ENCODE assay signal across 24 cellular contexts in genomic region chr2:151166410-151166809, GRCh38.
"Had no signal": no experiment of that assay in that cellular context is flagged by ENCODE, and none has a peak within 500 bp of the region (broad histone marks: within the 10 kb centered on the region; RNA-seq: fewer than 3 reads in every experiment).

No MANE protein-coding gene starts in this region.

- H3K27me3 ChIP-seq: neural progenitor cell, ovary, right lobe of liver, sigmoid colon, stomach, thyroid gland, tibial nerve, upper lobe of left lung, vagina had no signal

- H3K27ac ChIP-seq: neural progenitor cell, ovary, parathyroid adenoma, psoas muscle, right lobe of liver, sigmoid colon, stomach, thoracic aorta, thyroid gland, tibial nerve, upper lobe of left lung, vagina had no signal

- ATAC-seq: natural killer cell treated with Interleukin-12 subunit alpha and Interleukin-12 subunit beta and Interleukin-15 and Interleukin-18, amount 100 ng/mL, for 72 hours; psoas muscle; right cardiac atrium; right lobe of liver; stimulated activated naive B cell treated with anti-CD40 and anti-IgM and Interleukin-4, amounts not matched to agents 10 μg/mL and 1 μg/mL and 100 μg/mL, for 72 hours had no signal

- H3K36me3 ChIP-seq: neural progenitor cell, ovary, right lobe of liver, sigmoid colon, stomach, thoracic aorta, thyroid gland, tibial nerve, upper lobe of left lung, vagina had no signal

- H3K9ac ChIP-seq: neural progenitor cell, parathyroid adenoma had no signal

- H3K4me1 ChIP-seq: parathyroid adenoma, psoas muscle, right lobe of liver, sigmoid colon, stomach, thyroid gland, tibial nerve, upper lobe of left lung, vagina had no signal

- H3K79me2 ChIP-seq: parathyroid adenoma had no signal

- H3K4me3 ChIP-seq: neural progenitor cell, ovary, psoas muscle, right lobe of liver, sigmoid colon, stomach, thoracic aorta, thyroid gland, tibial nerve, upper lobe of left lung, vagina had no signal

- H3K9me3 ChIP-seq: ovary, psoas muscle, right lobe of liver, sigmoid colon, stomach, thoracic aorta, thyroid gland, tibial nerve, upper lobe of left lung, vagina had no signal

- DNase-seq: occipital lobe; ovary; posterior cingulate gyrus; psoas muscle; right cardiac atrium; right lobe of liver; sigmoid colon; small intestine; stimulated activated CD4-positive, alpha-beta T cell treated with anti-CD3 and anti-CD28 coated beads, Interleukin-15, amount 100 ng/mL, for 24 hours; stimulated activated CD4-positive, alpha-beta T cell treated with anti-CD3 and anti-CD28 coated beads, Interleukin-2, amount 100 ng/mL, for 24 hours; stimulated activated CD4-positive, alpha-beta T cell treated with anti-CD3 and anti-CD28 coated beads, Interleukin-2, amount 100 ng/mL, for 48 hours; stimulated activated CD4-positive, alpha-beta T cell treated with anti-CD3 and anti-CD28 coated beads, Interleukin-4, amount 100 ng/mL, for 24 hours; stimulated activated naive B cell treated with anti-CD40 and anti-IgM and Interleukin-4, amounts not matched to agents 10 μg/mL and 1 μg/mL and 100 μg/mL, for 72 hours; stimulated activated naive CD4-positive, alpha-beta T cell treated with Interleukin-2 at 50 U/mL for 16 hours; stomach; thyroid gland; trophoblast cell; upper lobe of left lung had no signal

- H2AFZ ChIP-seq: neural progenitor cell, parathyroid adenoma had no signal

- H3K4me2 ChIP-seq: neural progenitor cell had no signal
